ENCODE assay signal across 16 cellular contexts in the genomic region with DNA sequence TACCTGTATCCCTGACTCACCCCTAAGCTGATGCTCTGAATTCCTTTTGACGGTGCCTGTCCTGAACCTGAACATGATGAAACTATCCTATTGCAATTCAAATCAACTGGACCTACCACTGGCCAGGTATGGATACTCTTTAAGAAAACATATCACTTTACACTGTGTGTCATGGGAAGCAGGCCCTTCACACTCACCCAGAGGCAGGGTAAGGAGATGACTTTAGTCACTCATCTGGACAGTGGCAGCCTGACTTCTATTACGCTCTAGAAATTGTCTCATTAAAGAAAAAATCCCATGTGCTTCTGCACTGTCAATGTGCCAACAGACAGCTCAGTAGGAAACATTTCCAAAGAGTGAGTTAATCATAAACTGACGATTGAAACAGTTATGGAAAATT.
DNase-seq lines count a peak whose midpoint lies in the region; ATAC-seq, FAIRE-seq and TF ChIP-seq lines count a peak whose summit lies in the region.
"Had no signal": no experiment of that assay in that cellular context is flagged by ENCODE, and none has a peak within 500 bp of the region (broad histone marks: within the 10 kb centered on the region; RNA-seq: fewer than 3 reads in every experiment).

No MANE protein-coding gene starts in this region.

- CTCF ChIA-PET in endothelial cell of umbilical vein (lab: Charles Lee): interaction anchor here (0.6 kb wide), 1 partner anchor 14 kb away, joined by 3 read pairs; no protein-coding TSS in a partner anchor
- CTCF ChIA-PET in RWPE1 (lab: Yijun Ruan, JAX): interaction anchor here (0.6 kb wide), 1 partner anchor 102 kb away, joined by 3 read pairs; no protein-coding TSS in a partner anchor

- H4K20me1 ChIP-seq in OCI-LY3 (ENCODE audit: insufficient read depth, low read length) (no peaks in the 10 kb centered on the region), endothelial cell of umbilical vein (replicated peaks; ENCODE audit: control insufficient read depth, extremely low read depth, insufficient read depth, low read length) (no peaks in the 10 kb centered on the region)

- DNase-seq in AG20443 (ENCODE audit: low spot score) (peak; percentile 35), endothelial cell of umbilical vein (ENCODE audit: low read depth, low spot score) (peak; percentile 24), left lung (no peak), RWPE1 (ENCODE audit: low spot score) (no peak)
- DNase-seq in effector memory CD4-positive, alpha-beta T cell: no peak
- DNase-seq: activated CD8-positive, alpha-beta T cell treated with anti-CD3 and anti-CD28 coated beads, Interleukin-2, amount 10 ng/mL, durations not matched to agents 7 days and 5 days; effector CD8-positive, alpha-beta T cell; GF-D8; head of caudate nucleus; left cardiac atrium; NCI-H146 had no signal

- POLR2A ChIA-PET in endothelial cell of umbilical vein (lab: Charles Lee): no interaction called here
- POLR2A ChIA-PET in RWPE1 (lab: Yijun Ruan, JAX; ENCODE audit: low non-redundant PET): no interaction called here

- no peak overlapping the region for H3K9ac ChIP-seq in OCI-LY3 (ENCODE audit: low read length)
- H3K9ac ChIP-seq in endothelial cell of umbilical vein (replicated peaks; ENCODE audit: extremely low read depth, insufficient read depth, low read length): no peak overlapping the region

- no peaks in the 10 kb centered on the region for H3K27me3 ChIP-seq in OCI-LY3 (ENCODE audit: low read depth, low read length)
- peaks cover 3% of the 10 kb centered on the region in 2 experiments for H3K27me3 ChIP-seq in endothelial cell of umbilical vein (ENCODE audit: control insufficient read depth in 2 of 2, insufficient read depth in 2 of 2, low read length in 2 of 2)
- no peaks in the 10 kb centered on the region for H3K27me3 ChIP-seq in left lung
- H3K27me3 ChIP-seq in effector memory CD4-positive, alpha-beta T cell (replicated peaks; ENCODE audit: control insufficient read depth, insufficient read depth, low read length, poor library complexity, severe bottlenecking): no peaks in the 10 kb centered on the region
- H3K27me3 ChIP-seq: ascending aorta, tibial nerve had no signal

- intact Hi-C loops in endothelial cell of umbilical vein (cut with micrococcal nuclease) (no loop called here), left lung (cut with DNase I) (no loop called here)

- no peak overlapping the region for H2AFZ ChIP-seq in OCI-LY3 (ENCODE audit: low read depth, low read length)
- H2AFZ ChIP-seq in endothelial cell of umbilical vein (ENCODE audit: low read depth, low read length): no peak overlapping the region

- H3K9me3 ChIP-seq in OCI-LY3 (ENCODE audit: insufficient read depth, low read length) (no peaks in the 10 kb centered on the region), endothelial cell of umbilical vein (replicated peaks; ENCODE audit: control insufficient read depth, insufficient read depth, low read length) (no peaks in the 10 kb centered on the region), left lung (no peaks in the 10 kb centered on the region)
- H3K9me3 ChIP-seq in effector memory CD4-positive, alpha-beta T cell (ENCODE audit: control insufficient read depth, low read length): no peaks in the 10 kb centered on the region
- H3K9me3 ChIP-seq: ascending aorta, tibial nerve had no signal

- ATAC-seq in left lung (peak; percentile 25), HG03108 (IDR thresholded peaks at IDR 0.05; ENCODE audit: unreplicated experiment) (no peak), HG03439 (IDR thresholded peaks at IDR 0.05; ENCODE audit: unreplicated experiment) (no peak)
- ATAC-seq: activated CD8-positive, alpha-beta T cell treated with anti-CD3 and anti-CD28 coated beads, Interleukin-2, amount 10 ng/mL, durations not matched to agents 7 days and 5 days had no signal

- TF ChIP-seq CTCF in OCI-LY3 (IDR thresholded peaks at IDR 0.05; ENCODE audit: low read depth, low read length) (no peak), endothelial cell of umbilical vein (IDR thresholded peaks at IDR 0.05; ENCODE audit: extremely low read depth in 1 of 2, insufficient read depth in 1 of 2, low read depth in 1 of 2, low read length in 2 of 2) (no peak), left lung (IDR thresholded peaks at IDR 0.05) (no peak), RWPE1 (conservative IDR thresholded peaks at IDR 0.05; ENCODE audit: low read depth) (no peak)

- no peak overlapping the region for H3K27ac ChIP-seq in OCI-LY3 (ENCODE audit: low read length)
- no peak overlapping the region for H3K27ac ChIP-seq in endothelial cell of umbilical vein (ENCODE audit: insufficient read depth, low read depth, low read length)
- no peak overlapping the region for H3K27ac ChIP-seq in left lung
- no peak overlapping the region for H3K27ac ChIP-seq in RWPE1
- H3K27ac ChIP-seq in effector memory CD4-positive, alpha-beta T cell (ENCODE audit: insufficient read depth, low read length, poor library complexity, severe bottlenecking): no peak overlapping the region
- H3K27ac ChIP-seq: ascending aorta, tibial nerve had no signal

- dilution Hi-C loops in endothelial cell of umbilical vein (cut with MboI; ENCODE audit: extremely low pct_ligation_motif_present, low sequenced_read_pairs): no loop called here

- H3K4me1 ChIP-seq in OCI-LY3 (ENCODE audit: low read length) (peaks cover 48% of the 10 kb centered on the region), endothelial cell of umbilical vein (ENCODE audit: control insufficient read depth, extremely low read depth, insufficient read depth, low read length) (no peaks in the 10 kb centered on the region), left lung (peaks cover 0 to 24% of the 10 kb centered on the region in 2 donors)
- no peaks in the 10 kb centered on the region for H3K4me1 ChIP-seq in effector memory CD4-positive, alpha-beta T cell (ENCODE audit: control insufficient read depth, insufficient read depth, low read length, poor library complexity, severe bottlenecking)
- H3K4me1 ChIP-seq: ascending aorta, tibial nerve had no signal

- H3K4me3 ChIP-seq in OCI-LY3 (ENCODE audit: low read length) (no peak overlapping the region), endothelial cell of umbilical vein (replicated peaks in 1 of 3; ENCODE audit: insufficient read depth in 1 of 3, low read depth in 1 of 3, low read length in 3 of 3) (no peak overlapping the region), left lung (no peak overlapping the region)
- no peak overlapping the region for H3K4me3 ChIP-seq in effector memory CD4-positive, alpha-beta T cell (ENCODE audit: insufficient read depth, low read depth, low read length, poor library complexity, severe bottlenecking)
- H3K4me3 ChIP-seq: ascending aorta, tibial nerve had no signal

- no peak for TF ChIP-seq POLR2A in endothelial cell of umbilical vein (IDR thresholded peaks at IDR 0.05; ENCODE audit: low read depth, low read length)

- no peaks in the 10 kb centered on the region for H3K9me1 ChIP-seq in endothelial cell of umbilical vein (replicated peaks; ENCODE audit: control insufficient read depth, extremely low read depth, insufficient read depth, low read length)

- no peaks in the 10 kb centered on the region for H3K36me3 ChIP-seq in OCI-LY3 (replicated peaks; ENCODE audit: low read depth, low read length)
- no peaks in the 10 kb centered on the region for H3K36me3 ChIP-seq in endothelial cell of umbilical vein (ENCODE audit: control insufficient read depth in 2 of 2, extremely low read depth in 1 of 2, insufficient read depth in 2 of 2, low read length in 2 of 2)
- no peaks in the 10 kb centered on the region for H3K36me3 ChIP-seq in left lung
- H3K36me3 ChIP-seq in effector memory CD4-positive, alpha-beta T cell (ENCODE audit: control insufficient read depth, insufficient read depth, low read length): no peaks in the 10 kb centered on the region
- H3K36me3 ChIP-seq: ascending aorta, tibial nerve had no signal

- no TSS peak for BruUV-seq in endothelial cell of umbilical vein (replicated peaks; lab: Mats Ljungman, UMichigan)

- FAIRE-seq in endothelial cell of umbilical vein (lab: Jason Lieb, UNC): no peak

- H3K4me2 ChIP-seq in OCI-LY3 (ENCODE audit: low read length) (peak overlapping the region; percentile 54), endothelial cell of umbilical vein (ENCODE audit: insufficient read depth, low read length) (no peak overlapping the region)

- H3K79me2 ChIP-seq in OCI-LY3 (ENCODE audit: low read length) (no peaks in the 10 kb centered on the region), endothelial cell of umbilical vein (ENCODE audit: control insufficient read depth, insufficient read depth, low read length) (no peaks in the 10 kb centered on the region)

TF ChIP-seq in endothelial cell of umbilical vein, 7 proteins besides CTCF, POLR2A, EP300 and RAD21:
- no peak for TF ChIP-seq POLR2AphosphoS5 (IDR thresholded peaks at IDR 0.05; ENCODE audit: insufficient read depth, low read depth, low read length)
- TF ChIP-seq FOS (IDR thresholded peaks at IDR 0.05; ENCODE audit: borderline replicate concordance, insufficient read depth, low read length): no peak
- TF ChIP-seq, protein P1, sequence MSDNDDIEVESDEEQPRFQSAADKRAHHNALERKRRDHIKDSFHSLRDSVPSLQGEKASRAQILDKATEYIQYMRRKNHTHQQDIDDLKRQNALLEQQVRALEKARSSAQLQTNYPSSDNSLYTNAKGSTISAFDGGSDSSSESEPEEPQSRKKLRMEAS (IDR thresholded peaks at IDR 0.05; ENCODE audit: insufficient read depth, insufficient read length): no peak
- no peak for TF ChIP-seq GATA2 (IDR thresholded peaks at IDR 0.05; ENCODE audit: insufficient read depth, insufficient read length, low read depth, low read length)
- no peak for TF ChIP-seq JUN (IDR thresholded peaks at IDR 0.05; ENCODE audit: borderline replicate concordance, insufficient read depth, insufficient read length, low read depth)
- no peak for TF ChIP-seq EZH2 (IDR thresholded peaks at IDR 0.05; ENCODE audit: borderline replicate concordance, low read depth, low read length, severe bottlenecking)
- TF ChIP-seq MYC (IDR thresholded peaks at IDR 0.05; ENCODE audit: low read depth, low read length): no peak

Comparison
In these comparisons a context has a peak if more than half of its experiments do, and no peak if none do; other contexts are left out.
1. DNase-seq: peak in AG20443 (single experiment) and endothelial cell of umbilical vein (single experiment); none in left lung (0 of 2), RWPE1 (single experiment) and effector memory CD4-positive, alpha-beta T cell (0 of 3).